ENCODE assay signal across 8 cellular contexts in the genomic region with DNA sequence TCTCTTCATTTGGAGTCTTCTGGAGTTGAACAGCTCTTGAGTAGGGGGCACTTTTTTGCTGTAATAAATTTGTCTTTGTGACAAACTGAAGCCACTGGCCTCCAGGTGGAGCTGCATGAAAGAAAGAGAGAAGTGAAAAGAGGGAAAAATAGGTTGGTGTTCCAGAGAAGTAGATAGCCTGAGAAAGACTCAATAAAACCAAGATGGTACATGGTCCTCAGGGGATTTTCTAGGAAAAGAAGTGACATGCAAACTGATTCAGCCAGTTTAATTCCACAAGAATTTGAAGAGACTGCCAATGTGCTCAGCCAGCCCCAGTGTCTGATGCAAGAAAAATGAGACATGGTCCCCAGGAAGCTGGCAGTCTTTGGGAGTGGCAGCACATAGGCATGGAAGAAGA.
DNase-seq lines count a peak whose midpoint lies in the region; ATAC-seq and TF ChIP-seq lines count a peak whose summit lies in the region.

No MANE protein-coding gene starts in this region.

- no peak overlapping the region for H3K27ac ChIP-seq in Panc1 (ENCODE audit: low read length)

- CTCF ChIA-PET in Panc1 (lab: Charles Lee): interaction anchor here (0.9 kb wide), 1 partner anchor 539 kb away, joined by 3 read pairs; no protein-coding TSS in a partner anchor

- no peaks in the 10 kb centered on the region for H3K27me3 ChIP-seq in Panc1 (ENCODE audit: control insufficient read depth, insufficient read depth, low read length)

- intact Hi-C loops in Panc1 (cut with micrococcal nuclease; ENCODE audit: unreplicated experiment): loop anchor here (2.0 kb wide), 1 partner anchor 469 kb away; no protein-coding TSS in a partner anchor

- peak; percentile 21; the same call in 1 of the 3 replicates for TF ChIP-seq CTCF in GM12872 (IDR thresholded peaks at IDR 0.05; ENCODE audit: insufficient read depth, low read depth, low read length)
- TF ChIP-seq CTCF in Panc1 (IDR thresholded peaks at IDR 0.05): peak; percentile 48

- in situ Hi-C loops in Panc1 (cut with HindIII; ENCODE audit: low pct_unique_long_range_greater_than_20kb, low sequenced_read_pairs): no loop called here

- no peak for TF ChIP-seq POLR2A in GM18505 (IDR thresholded peaks at IDR 0.05; ENCODE audit: borderline replicate concordance, extremely low read depth, insufficient read depth, insufficient read length)

- H3K9me3 ChIP-seq in Panc1 (ENCODE audit: control insufficient read depth, insufficient read depth, low read depth, low read length): peaks cover 5% of the 10 kb centered on the region; the same call in 1 of the 2 replicates

- BruUV-seq in Panc1 (replicated peaks; lab: Mats Ljungman, UMichigan): no TSS peak

- H3K4me3 ChIP-seq in Panc1 (ENCODE audit: low read depth in 2 of 2, low read length in 2 of 2): no peak overlapping the region

- DNase-seq in AG08395 (ENCODE audit: low spot score): peak; percentile 75
- DNase-seq in Panc1 (ENCODE audit: low read depth, low spot score): no peak
- DNase-seq in fibroblast of gingiva (ENCODE audit: low read depth): peak; percentile 76
- peak; percentile 30 for DNase-seq in pons (ENCODE audit: low spot score)
- no peak for DNase-seq in NK-92 (lab: John Stamatoyannopoulos, UW; ENCODE audit: unreplicated experiment)

- no peaks in the 10 kb centered on the region for H3K4me1 ChIP-seq in Panc1 (ENCODE audit: control insufficient read depth, insufficient read depth, low read length)

- POLR2A ChIA-PET in Panc1 (lab: Charles Lee): no interaction called here

- ATAC-seq in Panc1 (no peak), HG03025 (IDR thresholded peaks at IDR 0.05; ENCODE audit: low FRiP score, unreplicated experiment) (no peak), GM18505 (IDR thresholded peaks at IDR 0.05; ENCODE audit: unreplicated experiment) (no peak)

- no peaks in the 10 kb centered on the region for H3K36me3 ChIP-seq in Panc1 (ENCODE audit: control insufficient read depth, insufficient read depth, low read length)

Comparison
In these comparisons a context has a peak if more than half of its experiments do, and no peak if none do; other contexts are left out.
1. DNase-seq: peak in AG08395 (single experiment), fibroblast of gingiva (single experiment) and pons (single experiment); none in Panc1 (single experiment) and NK-92 (single experiment).